ENCODE assay signal across 36 cellular contexts in genomic region chr18:27769152-27769551, GRCh38.
DNase-seq lines count a peak whose midpoint lies in the region; ATAC-seq and TF ChIP-seq lines count a peak whose summit lies in the region.
"Had no signal": no experiment of that assay in that cellular context is flagged by ENCODE, and none has a peak within 500 bp of the region (broad histone marks: within the 10 kb centered on the region; RNA-seq: fewer than 3 reads in every experiment).

No MANE protein-coding gene starts in this region.

- no peak overlapping the region for H3K27ac Mint-ChIP-seq in osteocyte (ENCODE audit: unreplicated experiment)
- H3K27ac Mint-ChIP-seq: activated T-cell treated with anti-CD3 and anti-CD28 coated beads, Interleukin-2, amount 50 U/mL, for 72 hours; CD4-positive, alpha-beta T cell; HFFc6; nephron; T-helper 1 cell treated with Interleukin-12 subunit alpha and Interleukin-12 subunit beta and Interleukin-4 antibody, amounts not matched to agents 30 μg/mL and 1 μg/mL, for 36 hours had no signal

- H3K4me1 Mint-ChIP-seq in osteocyte (ENCODE audit: unreplicated experiment) = peaks cover 11% of the 10 kb centered on the region
- H3K4me1 Mint-ChIP-seq: nephron had no signal

- no peak overlapping the region for H3K4me3 ChIP-seq in epithelial cell of esophagus (ENCODE audit: low read length)
- H3K4me3 ChIP-seq: A549, ascending aorta, K562, lung, mucosa of descending colon, ovary, skin epidermis, suprapubic skin, upper lobe of right lung had no signal

- H3K36me3 Mint-ChIP-seq in osteocyte (ENCODE audit: unreplicated experiment) = no peaks in the 10 kb centered on the region

- DNase-seq in A172 (ENCODE audit: low spot score) (peak; percentile 37), NCI-H510A (lab: John Stamatoyannopoulos, UW) (peak; percentile 51), epithelial cell of esophagus (ENCODE audit: low read depth) (peak; percentile 17), NCI-H1930 (lab: John Stamatoyannopoulos, UW) (no peak), HPDE6-E6E7 (ENCODE audit: extremely low spot score) (no peak), osteocyte (ENCODE audit: extremely low spot score, unreplicated experiment) (no peak), midbrain (lab: John Stamatoyannopoulos, UW) (no peak)
- DNase-seq: activated CD4-positive, alpha-beta T cell treated with anti-CD3 and anti-CD28 coated beads, Interleukin-2, amount 50 U/mL, for 1 hour; activated CD4-positive, CD25-positive, alpha-beta regulatory T cell; activated T-cell treated with anti-CD3 and anti-CD28 coated beads, Interleukin-2, amount 50 U/mL, for 72 hours; AML-193; CD4-positive, alpha-beta T cell; effector CD4-positive, alpha-beta T cell; GDM1; GOT3; HFFc6; hypothalamus; left cardiac atrium; mucosa of descending colon; NCI-H2107; NCI-H345; ovary; retina; stimulated activated naive CD4-positive, alpha-beta T cell; upper lobe of right lung had no signal

- no peaks in the 10 kb centered on the region for H3K27me3 Mint-ChIP-seq in osteocyte (ENCODE audit: unreplicated experiment)
- H3K27me3 Mint-ChIP-seq: CD4-positive, alpha-beta T cell had no signal

- TF ChIP-seq CTCF in epithelial cell of esophagus (IDR thresholded peaks at IDR 0.05; ENCODE audit: insufficient read depth, low read depth, low read length, missing control alignments) = no peak
- no peak for TF ChIP-seq CTCF in osteocyte (IDR thresholded peaks at IDR 0.05)

- peak; percentile 71 for ATAC-seq in GM18867 (IDR thresholded peaks at IDR 0.05; ENCODE audit: unreplicated experiment)
- ATAC-seq: A549; activated T-cell treated with anti-CD3 and anti-CD28 coated beads, Interleukin-2, amount 50 U/mL, for 72 hours; K562; left cardiac atrium; mucosa of descending colon; Right ventricle myocardium inferior; SK-N-SH treated with all-trans-retinoic acid at 6 μM for 48 hours; upper lobe of right lung had no signal

- H3K4me3 Mint-ChIP-seq in osteocyte (ENCODE audit: unreplicated experiment) = no peak overlapping the region
- H3K4me3 Mint-ChIP-seq: activated T-cell treated with anti-CD3 and anti-CD28 coated beads, Interleukin-2, amount 50 U/mL, for 72 hours; CD4-positive, alpha-beta T cell; HFFc6; nephron; T-helper 1 cell treated with Interleukin-12 subunit alpha and Interleukin-12 subunit beta and Interleukin-4 antibody, amounts not matched to agents 30 μg/mL and 1 μg/mL, for 36 hours had no signal

- H3K9me3 Mint-ChIP-seq in osteocyte (ENCODE audit: unreplicated experiment) = no peaks in the 10 kb centered on the region
- H3K9me3 Mint-ChIP-seq: HFFc6; nephron; T-helper 1 cell treated with Interleukin-12 subunit alpha and Interleukin-12 subunit beta and Interleukin-4 antibody, amounts not matched to agents 30 μg/mL and 1 μg/mL, for 36 hours had no signal

Comparison
In these comparisons a context has a peak if more than half of its experiments do, and no peak if none do; other contexts are left out.
1. DNase-seq: peak in A172 (single experiment), NCI-H510A (single experiment) and epithelial cell of esophagus (single experiment); none in NCI-H1930 (0 of 2), HPDE6-E6E7 (single experiment), osteocyte (single experiment) and midbrain (single experiment).